Comparison of ENCODE assay signal across 20 cellular contexts in genomic region chr11:95483339-95483738, GRCh38.
"Had no signal": no experiment of that assay in that cellular context is flagged by ENCODE, and none has a peak within 500 bp of the region (broad histone marks: within the 10 kb centered on the region; RNA-seq: fewer than 3 reads in every experiment).

No MANE protein-coding gene starts in this region.

- H3K9me3 Mint-ChIP-seq: natural killer cell had no signal

- H3K36me3 ChIP-seq: esophagus muscularis mucosa, heart right ventricle, ovary, right atrium auricular region, thyroid gland had no signal

- H3K4me3 ChIP-seq: dorsolateral prefrontal cortex, esophagus muscularis mucosa, heart right ventricle, mucosa of descending colon, ovary, right atrium auricular region, thyroid gland had no signal

- DNase-seq: cortex of kidney; dorsolateral prefrontal cortex; effector memory CD4-positive, alpha-beta T cell; heart right ventricle; hypothalamus; islet precursor cell; mammary epithelial cell; mucosa of descending colon; natural killer cell; ovary; small intestine; stimulated activated CD4-positive, alpha-beta T cell treated with anti-CD3 and anti-CD28 coated beads, Interleukin-12 subunit alpha, Interleukin-12 subunit beta, amount 100 ng/mL, for 4 hours; stimulated activated naive CD4-positive, alpha-beta T cell; thyroid gland had no signal

- H3K4me1 Mint-ChIP-seq: natural killer cell had no signal

- H3K27ac ChIP-seq: dorsolateral prefrontal cortex, epithelial cell of prostate, esophagus muscularis mucosa, ovary, right atrium auricular region, thyroid gland had no signal

- H3K4me1 ChIP-seq: esophagus muscularis mucosa, heart right ventricle, right atrium auricular region, thyroid gland had no signal

- H3K9me3 ChIP-seq: esophagus muscularis mucosa, heart right ventricle, mucosa of descending colon, ovary, right atrium auricular region, thyroid gland had no signal

- H3K27ac Mint-ChIP-seq: natural killer cell, type B pancreatic cell had no signal

- H3K27me3 ChIP-seq: dorsolateral prefrontal cortex, esophagus muscularis mucosa, heart right ventricle, ovary, right atrium auricular region, thyroid gland had no signal

- H3K4me3 Mint-ChIP-seq: natural killer cell, neural crest cell, type B pancreatic cell had no signal

- ATAC-seq: left lobe of liver, mucosa of descending colon, natural killer cell had no signal

- H3K36me3 Mint-ChIP-seq: natural killer cell, type B pancreatic cell had no signal
